15 cellular contexts compared by ENCODE assay signal in the genomic region with DNA sequence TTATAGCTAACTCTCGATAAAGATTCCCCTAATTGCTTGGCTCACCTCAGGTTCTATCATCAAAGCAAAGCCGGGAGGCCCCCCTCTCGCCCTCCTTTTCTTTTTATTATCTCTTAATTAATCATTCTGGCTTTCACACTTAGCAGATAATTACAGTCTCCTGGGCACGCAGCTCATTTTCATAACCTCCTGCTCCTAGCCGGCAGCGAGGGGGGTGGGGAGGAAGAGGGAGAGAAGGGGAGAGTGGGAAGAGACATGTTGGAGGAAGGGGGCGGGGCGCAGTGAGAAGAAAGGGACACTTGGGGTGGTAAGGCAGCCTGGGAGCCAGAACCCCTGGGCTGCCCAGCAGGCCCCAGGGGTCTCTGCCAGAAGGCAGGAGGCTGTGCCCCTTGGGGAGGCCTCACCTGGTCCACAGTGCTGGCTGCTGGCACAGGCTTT. TPM values are rescaled to one million over a fixed set of nuclear protein-coding genes. Genes with fewer than 3 reads are reported as not detected.
A peak's percentile ranks its signal among the peaks of the same experiment; 100 is the strongest.
DNase-seq lines count a peak whose midpoint lies in the region; FAIRE-seq and TF ChIP-seq lines count a peak whose summit lies in the region.
"Had no signal": no experiment of that assay in that cellular context is flagged by ENCODE, and none has a peak within 500 bp of the region (broad histone marks: within the 10 kb centered on the region; RNA-seq: fewer than 3 reads in every experiment).

No MANE protein-coding gene starts in this region.

- no peak overlapping the region for H3K9ac ChIP-seq in endothelial cell of umbilical vein (replicated peaks; ENCODE audit: extremely low read depth, insufficient read depth, low read length)

- H3K27me3 Mint-ChIP-seq in nephron progenitor cell (ENCODE audit: low read depth, poor library complexity), result peaks cover 3% of the 10 kb centered on the region

- peaks cover 57% of the 10 kb centered on the region for H3K79me2 ChIP-seq in endothelial cell of umbilical vein (ENCODE audit: control insufficient read depth, insufficient read depth, low read length)

- H3K9me1 ChIP-seq in endothelial cell of umbilical vein (replicated peaks; ENCODE audit: control insufficient read depth, extremely low read depth, insufficient read depth, low read length), result no peaks in the 10 kb centered on the region

- dilution Hi-C loops in endothelial cell of umbilical vein (cut with MboI; ENCODE audit: extremely low pct_ligation_motif_present, low sequenced_read_pairs), result no loop called here

- peak overlapping the region; percentile 13 for H3K4me2 ChIP-seq in endothelial cell of umbilical vein (ENCODE audit: insufficient read depth, low read length)

- peak; percentile 44 for FAIRE-seq in endothelial cell of umbilical vein (lab: Jason Lieb, UNC)

- intact Hi-C loops in endothelial cell of umbilical vein (cut with micrococcal nuclease), result loop anchor here (2.0 kb wide), 1 partner anchor 13 kb away; no protein-coding TSS in a partner anchor

- H3K9me3 ChIP-seq in endothelial cell of umbilical vein (replicated peaks; ENCODE audit: control insufficient read depth, insufficient read depth, low read length), result no peaks in the 10 kb centered on the region

- no peaks in the 10 kb centered on the region for H4K20me1 ChIP-seq in endothelial cell of umbilical vein (replicated peaks; ENCODE audit: control insufficient read depth, extremely low read depth, insufficient read depth, low read length)

- DNase-seq in DMS 273 (lab: John Stamatoyannopoulos, UW; ENCODE audit: unreplicated experiment), result peak; percentile 42
- DNase-seq in DMS 273 treated with DMSO at 0.1 percent for 48 hours (lab: John Stamatoyannopoulos, UW), result no peak
- peak; percentile 36 for DNase-seq in endothelial cell of umbilical vein (ENCODE audit: low read depth, low spot score)
- peak; percentile 45 for DNase-seq in nephron progenitor cell
- DNase-seq in LoVo (ENCODE audit: low spot score), result no peak
- no peak for DNase-seq in KG1 (lab: John Stamatoyannopoulos, UW)
- no peak for DNase-seq in substantia nigra (lab: John Stamatoyannopoulos, UW)
- DNase-seq: DMS79 treated with DMSO at 0.1 percent for 48 hours; naive B cell; NCI-H146; OCI-M1; stimulated activated CD4-positive, alpha-beta T cell treated with anti-CD3 and anti-CD28 coated beads, Interleukin-1b, Interleukin-23, amount 100 ng/mL, for 48 hours had no signal

- H3K9me3 Mint-ChIP-seq in nephron progenitor cell, result no peaks in the 10 kb centered on the region

- no peak for TF ChIP-seq POLR2A in endothelial cell of umbilical vein (IDR thresholded peaks at IDR 0.05; ENCODE audit: low read depth, low read length)

- no peaks in the 10 kb centered on the region for H3K27me3 ChIP-seq in endothelial cell of umbilical vein (ENCODE audit: control insufficient read depth in 2 of 2, insufficient read depth in 2 of 2, low read length in 2 of 2)

- TF ChIP-seq CTCF in endothelial cell of umbilical vein (IDR thresholded peaks at IDR 0.05; ENCODE audit: extremely low read depth in 1 of 2, insufficient read depth in 1 of 2, low read depth in 1 of 2, low read length in 2 of 2) (no peak), nephron progenitor cell (IDR thresholded peaks at IDR 0.05) (no peak)

- POLR2A ChIA-PET in endothelial cell of umbilical vein (lab: Charles Lee), result interaction anchor here (0.7 kb wide), 2 partner anchors 12 to 38 kb away, joined by 3 read pairs; no protein-coding TSS in a partner anchor

- H3K36me3 ChIP-seq in endothelial cell of umbilical vein (ENCODE audit: control insufficient read depth in 2 of 2, extremely low read depth in 1 of 2, insufficient read depth in 2 of 2, low read length in 2 of 2) (no peaks in the 10 kb centered on the region), urinary bladder (ENCODE audit: insufficient read depth) (no peaks in the 10 kb centered on the region)

- peaks cover 96% of the 10 kb centered on the region for H3K4me1 Mint-ChIP-seq in nephron progenitor cell
- H3K4me1 Mint-ChIP-seq: naive B cell had no signal

- CTCF ChIA-PET in endothelial cell of umbilical vein (lab: Charles Lee), result interaction anchor here (0.7 to 4.1 kb wide), 10 partner anchors 8 to 1190 kb away, joined by 3 to 37 read pairs (median 4); no protein-coding TSS in a partner anchor

- no peak overlapping the region for H2AFZ ChIP-seq in endothelial cell of umbilical vein (ENCODE audit: low read depth, low read length)

- H3K4me3 ChIP-seq in endothelial cell of umbilical vein (replicated peaks in 1 of 3; ENCODE audit: insufficient read depth in 1 of 3, low read depth in 1 of 3, low read length in 3 of 3) (no peak overlapping the region), urinary bladder (ENCODE audit: low read depth, low read length) (no peak overlapping the region)

- H3K27ac Mint-ChIP-seq in nephron progenitor cell, result peak overlapping the region; percentile 88
- H3K27ac Mint-ChIP-seq: naive B cell had no signal

- WGBS in urinary bladder, result 23% methylated on average over 8 of the region's 8 CpGs

- H3K4me1 ChIP-seq in endothelial cell of umbilical vein (ENCODE audit: control insufficient read depth, extremely low read depth, insufficient read depth, low read length), result peaks cover 59% of the 10 kb centered on the region
- H3K4me1 ChIP-seq in urinary bladder (ENCODE audit: insufficient read depth), result peaks cover 5% of the 10 kb centered on the region

- no TSS peak for BruUV-seq in endothelial cell of umbilical vein (replicated peaks; lab: Mats Ljungman, UMichigan)

- H3K36me3 Mint-ChIP-seq in nephron progenitor cell (ENCODE audit: low read depth), result peaks cover 15% of the 10 kb centered on the region
- H3K36me3 Mint-ChIP-seq: naive B cell had no signal

- peak overlapping the region; percentile 72 for H3K4me3 Mint-ChIP-seq in nephron progenitor cell
- H3K4me3 Mint-ChIP-seq: naive B cell had no signal

- H3K27ac ChIP-seq in endothelial cell of umbilical vein (ENCODE audit: insufficient read depth, low read depth, low read length), result peak overlapping the region; percentile 87
- H3K27ac ChIP-seq in urinary bladder (ENCODE audit: low read depth), result peak overlapping the region; percentile 76
- H3K27ac ChIP-seq in substantia nigra (ENCODE audit: low read depth, low read length, poor library complexity, severe bottlenecking), result no peak overlapping the region
- H3K27ac ChIP-seq: 22Rv1, VCaP had no signal

TF ChIP-seq in endothelial cell of umbilical vein, 7 proteins besides CTCF, POLR2A, EP300 and RAD21:
- TF ChIP-seq GATA2 (IDR thresholded peaks at IDR 0.05; ENCODE audit: insufficient read depth, insufficient read length, low read depth, low read length), result no peak
- no peak for TF ChIP-seq FOS (IDR thresholded peaks at IDR 0.05; ENCODE audit: borderline replicate concordance, insufficient read depth, low read length)
- TF ChIP-seq JUN (IDR thresholded peaks at IDR 0.05; ENCODE audit: borderline replicate concordance, insufficient read depth, insufficient read length, low read depth), result no peak
- no peak for TF ChIP-seq POLR2AphosphoS5 (IDR thresholded peaks at IDR 0.05; ENCODE audit: insufficient read depth, low read depth, low read length)
- TF ChIP-seq, protein P1, sequence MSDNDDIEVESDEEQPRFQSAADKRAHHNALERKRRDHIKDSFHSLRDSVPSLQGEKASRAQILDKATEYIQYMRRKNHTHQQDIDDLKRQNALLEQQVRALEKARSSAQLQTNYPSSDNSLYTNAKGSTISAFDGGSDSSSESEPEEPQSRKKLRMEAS (IDR thresholded peaks at IDR 0.05; ENCODE audit: insufficient read depth, insufficient read length), result no peak
- no peak for TF ChIP-seq MYC (IDR thresholded peaks at IDR 0.05; ENCODE audit: low read depth, low read length)
- no peak for TF ChIP-seq EZH2 (IDR thresholded peaks at IDR 0.05; ENCODE audit: borderline replicate concordance, low read depth, low read length, severe bottlenecking)

RNA-seq across cellular contexts. Expression of a gene that starts 14.5 kb away (rescaled TPM):
- total RNA-seq in endothelial cell of umbilical vein (53.6 and 57.6 TPM in 2 replicates), urinary bladder (48.6 TPM)
- polyA plus RNA-seq in endothelial cell of umbilical vein (30.7 and 35.6 TPM in 2 replicates), urinary bladder (37.1 TPM)
- 25.8 and 25.9 TPM in 2 replicates for polyA plus RNA-seq in endothelial cell of umbilical vein (2011; cell fraction: cytosol; rRNA removed)
- 62.9 and 76.2 TPM in 2 replicates for polyA plus RNA-seq in endothelial cell of umbilical vein (2011; cell fraction: nucleus; rRNA removed)
- polyA plus RNA-seq in endothelial cell of umbilical vein (2012), result 39.0 and 44.6 TPM in 2 replicates
- 63.2 and 77.1 TPM in 2 replicates for polyA minus RNA-seq in endothelial cell of umbilical vein
- 21.1 TPM for polyA minus RNA-seq in endothelial cell of umbilical vein (2011; cell fraction: cytosol; rRNA and poly(A)+ RNA removed)
- 40.4 and 44.9 TPM in 2 replicates for polyA minus RNA-seq in endothelial cell of umbilical vein (2011; cell fraction: nucleus; rRNA and poly(A)+ RNA removed)

Comparison
In these comparisons a context has a peak if more than half of its experiments do, and no peak if none do; other contexts are left out.
1. DNase-seq: peak in DMS 273 (single experiment), endothelial cell of umbilical vein (single experiment) and nephron progenitor cell (single experiment); none in DMS 273 treated with DMSO at 0.1 percent for 48 hours (single experiment), LoVo (single experiment), KG1 (single experiment) and substantia nigra (0 of 49).